ENCODE assay signal across 28 cellular contexts in genomic region chr12:49891476-49891875, GRCh38. TPM values are rescaled to one million over a fixed set of nuclear protein-coding genes. Genes with fewer than 3 reads are reported as not detected.
"Had no signal": no experiment of that assay in that cellular context is flagged by ENCODE, and none has a peak within 500 bp of the region (broad histone marks: within the 10 kb centered on the region; RNA-seq: fewer than 3 reads in every experiment).

No MANE protein-coding gene starts in this region.

- ATAC-seq: activated naive CD4-positive, alpha-beta T cell treated with anti-CD3 and anti-CD28 coated beads, Interleukin-2, amount 50 U/mL, for 72 hours; activated naive CD8-positive, alpha-beta T cell treated with anti-CD3 and anti-CD28 coated beads, Interleukin-2, amount 50 U/mL, for 24 hours; activated T-cell treated with anti-CD3 and anti-CD28 coated beads, Interleukin-2, amount 50 U/mL, for 4 hours; body of pancreas had no signal

- H3K27ac ChIP-seq: ascending aorta, body of pancreas, Peyer's patch, VCaP had no signal

- H3K27me3 ChIP-seq: ascending aorta, body of pancreas, Peyer's patch had no signal

- H3K36me3 ChIP-seq: ascending aorta, Peyer's patch had no signal

- DNase-seq: activated CD4-positive, alpha-beta memory T cell treated with anti-CD3 and anti-CD28 coated beads for 36 hours; activated CD4-positive, alpha-beta T cell treated with anti-CD3 and anti-CD28 coated beads, Interleukin-2, amount 10 ng/mL, durations not matched to agents 7 days and 5 days; activated CD4-positive, CD25-positive, alpha-beta regulatory T cell; activated CD8-positive, alpha-beta memory T cell treated with anti-CD3 and anti-CD28 coated beads for 24 hours; activated effector memory CD4-positive, alpha-beta T cell treated with anti-CD3 and anti-CD28 coated beads, Interleukin-2, amount 50 U/mL, for 16 hours; activated naive CD4-positive, alpha-beta T cell treated with Interleukin-2 at 50 U/mL for 16 hours; activated naive CD8-positive, alpha-beta T cell treated with anti-CD3 and anti-CD28 coated beads, Interleukin-2, amount 50 U/mL, for 24 hours; activated T-cell treated with anti-CD3 and anti-CD28 coated beads, Interleukin-2, amount 50 U/mL, for 4 hours; amniotic stem cell; body of pancreas; central memory CD4-positive, alpha-beta T cell; Kasumi-1; KBM-7; NCI-H1105 treated with DMSO at 0.1 percent for 48 hours; NCI-H1436 treated with DMSO at 0.1 percent for 48 hours; NCI-H187; NCI-H2081; NCI-H2227 treated with DMSO at 0.1 percent for 48 hours; NCI-H446 treated with DMSO at 0.1 percent for 48 hours; NCI-H526 treated with DMSO at 0.1 percent for 48 hours; Peyer's patch; SHP77 treated with DMSO at 0.1 percent for 48 hours; T-helper 2 cell had no signal

- H3K9me3 ChIP-seq: ascending aorta, body of pancreas, Peyer's patch had no signal

- H3K4me1 ChIP-seq: ascending aorta, Peyer's patch had no signal

- H3K4me3 ChIP-seq: ascending aorta, body of pancreas, Peyer's patch had no signal

- FAIRE-seq: bronchial epithelial cell had no signal

RNA-seq across cellular contexts. Expression of gene FAIM2, which starts 12.2 kb away (rescaled TPM):
- total RNA-seq: SK-MEL-5 had no signal

RNA-seq across cellular contexts. Expression of gene AQP2, which starts 59.1 kb away (rescaled TPM):
- total RNA-seq: activated CD4-positive, alpha-beta memory T cell treated with anti-CD3 and anti-CD28 coated beads for 36 hours; activated CD4-positive, alpha-beta T cell treated with anti-CD3 and anti-CD28 coated beads, Interleukin-2, amount 10 ng/mL, durations not matched to agents 7 days and 5 days; activated naive CD4-positive, alpha-beta T cell treated with anti-CD3 and anti-CD28 coated beads, Interleukin-2, amount 50 U/mL, for 72 hours; activated T-cell treated with anti-CD3 and anti-CD28 coated beads, Interleukin-2, amount 50 U/mL, for 4 hours; ascending aorta; body of pancreas; bronchial epithelial cell; Peyer's patch; SK-MEL-5 had no signal
